8 cellular contexts compared by ENCODE assay signal in genomic region chr16:30775131-30775380, GRCh38. TPM values are rescaled to one million over a fixed set of nuclear protein-coding genes. Genes with fewer than 3 reads are reported as not detected.
DNase-seq lines count a peak whose midpoint lies in the region; ATAC-seq and TF ChIP-seq lines count a peak whose summit lies in the region.

No MANE protein-coding gene starts in this region.

- peak overlapping the region in 1 of 2 donors; percentile 55 for H3K27ac Mint-ChIP-seq in T-cell

- H3K9me3 Mint-ChIP-seq in T-cell = no peaks in the 10 kb centered on the region

- H3K4me1 ChIP-seq in DOHH2 (ENCODE audit: control insufficient read depth, low read length) = peaks cover 19% of the 10 kb centered on the region
- no peaks in the 10 kb centered on the region for H3K4me1 ChIP-seq in prostate gland (replicated peaks)
- H3K4me1 ChIP-seq in foreskin keratinocyte = no peaks in the 10 kb centered on the region

- 7% methylated on average over 14 of the region's 14 CpGs for WGBS in prostate gland

- H3K36me3 ChIP-seq in DOHH2 (ENCODE audit: control insufficient read depth, low read length) = peaks cover 52% of the 10 kb centered on the region
- peaks cover 3 to 11% of the 10 kb centered on the region in 2 donors for H3K36me3 ChIP-seq in prostate gland

- peaks cover 15% of the 10 kb centered on the region for H3K36me3 Mint-ChIP-seq in T-cell

- H3K27me3 Mint-ChIP-seq in T-cell = peaks cover 0 to 2% of the 10 kb centered on the region in 2 donors

- POLR2A ChIA-PET in T-cell (lab: Charles Lee) = no interaction called here

- ATAC-seq in T-cell (replicated peaks in 1 of 4) (no peak), foreskin keratinocyte (no peak), GM18873 (IDR thresholded peaks at IDR 0.05; ENCODE audit: low FRiP score, unreplicated experiment) (no peak), esophagus mucosa (no peak)

- H3K4me3 ChIP-seq in DOHH2 (ENCODE audit: low read length) = peak overlapping the region; percentile 83
- H3K4me3 ChIP-seq in fibroblast of mammary gland (ENCODE audit: control insufficient read depth, low read depth, low read length) = peak overlapping the region; percentile 70
- peak overlapping the region; percentile 49 to 64 for H3K4me3 ChIP-seq in prostate gland

- TF ChIP-seq CTCF in DOHH2 (IDR thresholded peaks at IDR 0.05; ENCODE audit: low read depth, low read length, poor library complexity, severe bottlenecking) (no peak), fibroblast of mammary gland (conservative IDR thresholded peaks at IDR 0.05; ENCODE audit: control insufficient read depth, insufficient read depth, low read depth, low read length) (no peak), prostate gland (IDR thresholded peaks at IDR 0.05) (no peak), foreskin keratinocyte (conservative IDR thresholded peaks at IDR 0.05) (no peak)

- H3K9me3 ChIP-seq in DOHH2 (ENCODE audit: control insufficient read depth, insufficient read depth, low read length) = no peaks in the 10 kb centered on the region
- H3K9me3 ChIP-seq in prostate gland = no peaks in the 10 kb centered on the region

- peaks cover 12% of the 10 kb centered on the region for H3K79me2 ChIP-seq in DOHH2 (ENCODE audit: control insufficient read depth, low read length)

- H4K20me1 ChIP-seq in DOHH2 (ENCODE audit: control insufficient read depth, insufficient read depth, low read depth, low read length) = no peaks in the 10 kb centered on the region

- H3K9me2 ChIP-seq in DOHH2 (replicated peaks; ENCODE audit: control insufficient read depth, low read length) = no peaks in the 10 kb centered on the region

- peaks cover 7% of the 10 kb centered on the region; the same call in 1 of the 2 replicates for H3F3A ChIP-seq in DOHH2 (ENCODE audit: control insufficient read depth, insufficient read depth)

- H3K4me2 ChIP-seq in DOHH2 (ENCODE audit: low read length) = peak overlapping the region; percentile 80

- H3K4me1 Mint-ChIP-seq in T-cell = peaks cover 19 to 39% (median 30%) of the 10 kb centered on the region in 3 donors

- no peak for TF ChIP-seq POLR2A in prostate gland (IDR thresholded peaks at IDR 0.05)

- CTCF ChIA-PET in T-cell (lab: Charles Lee) = no interaction called here

- DNase-seq in T-cell = no peak
- no peak for DNase-seq in fibroblast of mammary gland (ENCODE audit: low read depth)
- DNase-seq in prostate gland (ENCODE audit: low spot score) = no peak
- no peak for DNase-seq in putamen (ENCODE audit: low spot score)
- no peak for DNase-seq in foreskin keratinocyte

- H3K27ac ChIP-seq in DOHH2 (ENCODE audit: low read depth, low read length) (peak overlapping the region; percentile 56; the same call in 1 of the 2 replicates), prostate gland (peak overlapping the region; percentile 70 to 76), foreskin keratinocyte (no peak overlapping the region)

- H3K27me3 ChIP-seq in DOHH2 (ENCODE audit: control insufficient read depth, low read length) (no peaks in the 10 kb centered on the region), prostate gland (replicated peaks; ENCODE audit: insufficient read depth) (no peaks in the 10 kb centered on the region), foreskin keratinocyte (no peaks in the 10 kb centered on the region)

- peak overlapping the region; percentile 83 to 87 (median 86) for H3K4me3 Mint-ChIP-seq in T-cell

- intact Hi-C loops in prostate gland (cut with DNase I) = loop anchor here (5.0 kb wide), 1 partner anchor 43 kb away; no protein-coding TSS in a partner anchor

RNA-seq across cellular contexts. Expression of gene ZNF629, which starts 11.9 kb away (rescaled TPM):
- total RNA-seq in T-cell (1 to 10 TPM; 2.4 to 7.6 (median 4.4) TPM), prostate gland (10 to 100 TPM; 17.9 to 24.0 TPM), foreskin keratinocyte (15.9 and 16.9 TPM in 2 replicates), esophagus mucosa (4.7 TPM)
- polyA plus RNA-seq in foreskin keratinocyte = 6.0 and 6.1 TPM in 2 replicates

RNA-seq across cellular contexts. Expression of gene RNF40, which starts 12.9 kb away (rescaled TPM):
- total RNA-seq in T-cell = 100 to 1,000 TPM in 1 of 5 donors, 10 to 100 TPM in 4; 55.7 to 106 (median 95.9) TPM
- 100 to 1,000 TPM in 1 of 2 donors, 10 to 100 TPM in 1; 89.9 to 113 TPM for total RNA-seq in prostate gland
- total RNA-seq in foreskin keratinocyte = 76.4 and 77.0 TPM in 2 replicates
- polyA plus RNA-seq in foreskin keratinocyte = 56.3 and 59.7 TPM in 2 replicates
- 56.8 TPM for total RNA-seq in esophagus mucosa

RNA-seq across cellular contexts. Expression of gene CFAP119, which starts 13.2 kb away (rescaled TPM):
- total RNA-seq in T-cell (1 to 10 TPM; 1.3 to 3.1 (median 2.7) TPM), prostate gland (10 to 100 TPM in 1 of 2 donors, 1 to 10 TPM in 1; 3.1 to 13.2 TPM), foreskin keratinocyte (4.8 and 7.8 TPM in 2 replicates), esophagus mucosa (2.2 TPM)
- polyA plus RNA-seq in foreskin keratinocyte = 9.2 and 9.6 TPM in 2 replicates

RNA-seq across cellular contexts. Expression of gene PHKG2, which starts 26.8 kb away (rescaled TPM):
- total RNA-seq in T-cell = 10 to 100 TPM; 36.4 to 57.8 (median 48.9) TPM
- 10 to 100 TPM; 37.2 to 45.2 TPM for total RNA-seq in prostate gland
- 18.5 and 22.1 TPM in 2 replicates for total RNA-seq in foreskin keratinocyte
- polyA plus RNA-seq in foreskin keratinocyte = 23.7 and 26.5 TPM in 2 replicates
- 16.9 TPM for total RNA-seq in esophagus mucosa
